ENCODE assay signal across 1 cellular context in genomic region chr2:206163251-206163880, GRCh38.
TF ChIP-seq lines count a peak whose summit lies in the region.

No MANE protein-coding gene starts in this region.

TF ChIP-seq in HEK293, 187 proteins besides CTCF, POLR2A, EP300 and RAD21 (continued from another document):
- TF ChIP-seq ZNF366 (tag by site-specific recombination; conservative IDR thresholded peaks at IDR 0.05) (no peak), ZNF670 (tag by site-specific recombination; IDR thresholded peaks at IDR 0.05; ENCODE audit: low read depth) (no peak), ZNF335 (tag by site-specific recombination; conservative IDR thresholded peaks at IDR 0.05) (peak; percentile 54)
